29 cellular contexts compared by ENCODE assay signal in genomic region chr11:66861774-66862558, GRCh38.
"Had no signal": no experiment of that assay in that cellular context is flagged by ENCODE, and none has a peak within 500 bp of the region (broad histone marks: within the 10 kb centered on the region; RNA-seq: fewer than 3 reads in every experiment).

No MANE protein-coding gene starts in this region.

- H3K27ac ChIP-seq: adrenal gland, body of pancreas, colonic mucosa, hepatocyte, suprapubic skin, tibial artery, WERI-Rb-1 had no signal

- H3K9me3 Mint-ChIP-seq: activated naive CD4-positive, alpha-beta T cell treated with anti-CD3 and anti-CD28 coated beads for 36 hours; activated naive CD8-positive, alpha-beta T cell treated with anti-CD3 and anti-CD28 coated beads for 36 hours; activated T-helper 1 cell treated with anti-CD3 and anti-CD28 coated beads, Interleukin-12 subunit alpha, Interleukin-12 subunit beta, Interleukin-2, Interleukin-4 antibody, amounts not matched to agents 30 ng/mL and 10 ng/mL and 1 ng/mL, durations not matched to agents 14 hours and 24 hours and 36 hours; memory B cell; naive thymus-derived CD8-positive, alpha-beta T cell; neural crest cell; stimulated activated memory B cell treated with anti-CD40 and anti-IgM and Interleukin-4, amounts not matched to agents 10 μg/mL and 1 μg/mL and 100 μg/mL, for 72 hours had no signal

- H3K4me1 Mint-ChIP-seq: activated naive CD8-positive, alpha-beta T cell treated with anti-CD3 and anti-CD28 coated beads for 36 hours; neural crest cell had no signal

- H3K27me3 Mint-ChIP-seq: activated naive CD8-positive, alpha-beta T cell treated with anti-CD3 and anti-CD28 coated beads for 36 hours; memory B cell; naive thymus-derived CD8-positive, alpha-beta T cell; stimulated activated memory B cell treated with anti-CD40 and anti-IgM and Interleukin-4, amounts not matched to agents 10 μg/mL and 1 μg/mL and 100 μg/mL, for 72 hours; T-helper 17 cell had no signal

- H3K27ac Mint-ChIP-seq: activated naive CD4-positive, alpha-beta T cell treated with anti-CD3 and anti-CD28 coated beads for 36 hours; activated naive CD8-positive, alpha-beta T cell treated with anti-CD3 and anti-CD28 coated beads for 36 hours; activated T-helper 1 cell treated with anti-CD3 and anti-CD28 coated beads, Interleukin-12 subunit alpha, Interleukin-12 subunit beta, Interleukin-2, Interleukin-4 antibody, amounts not matched to agents 30 ng/mL and 10 ng/mL and 1 ng/mL, durations not matched to agents 14 hours and 24 hours and 36 hours; memory B cell; stimulated activated memory B cell treated with anti-CD40 and anti-IgM and Interleukin-4, amounts not matched to agents 10 μg/mL and 1 μg/mL and 100 μg/mL, for 72 hours; T-helper 17 cell had no signal

- H3K36me3 Mint-ChIP-seq: activated naive CD8-positive, alpha-beta T cell treated with anti-CD3 and anti-CD28 coated beads for 36 hours; naive thymus-derived CD8-positive, alpha-beta T cell; stimulated activated memory B cell treated with anti-CD40 and anti-IgM and Interleukin-4, amounts not matched to agents 10 μg/mL and 1 μg/mL and 100 μg/mL, for 72 hours had no signal

- ATAC-seq: activated CD4-positive, CD25-positive, alpha-beta regulatory T cell treated with anti-CD3 and anti-CD28 coated beads, Interleukin-2, amount 50 U/mL, for 24 hours; body of pancreas; left colon; naive thymus-derived CD8-positive, alpha-beta T cell; sciatic nerve; stimulated activated memory B cell treated with anti-CD40 and anti-IgM and Interleukin-4, amounts not matched to agents 10 μg/mL and 1 μg/mL and 100 μg/mL, for 72 hours; T-helper 17 cell had no signal

- H3K9me3 ChIP-seq: adrenal gland, body of pancreas, colonic mucosa, suprapubic skin, tibial artery had no signal

- H3K4me1 ChIP-seq: adrenal gland, body of pancreas had no signal

- H3K4me3 Mint-ChIP-seq: activated naive CD4-positive, alpha-beta T cell treated with anti-CD3 and anti-CD28 coated beads for 36 hours; activated T-helper 1 cell treated with anti-CD3 and anti-CD28 coated beads, Interleukin-12 subunit alpha, Interleukin-12 subunit beta, Interleukin-2, Interleukin-4 antibody, amounts not matched to agents 30 ng/mL and 10 ng/mL and 1 ng/mL, durations not matched to agents 14 hours and 24 hours and 36 hours; memory B cell; naive thymus-derived CD8-positive, alpha-beta T cell; neural crest cell; stimulated activated memory B cell treated with anti-CD40 and anti-IgM and Interleukin-4, amounts not matched to agents 10 μg/mL and 1 μg/mL and 100 μg/mL, for 72 hours; T-helper 17 cell had no signal

- DNase-seq: activated CD4-positive, alpha-beta T cell treated with anti-CD3 and anti-CD28 coated beads for 48 hours; activated CD4-positive, alpha-beta T cell treated with anti-CD3 and anti-CD28 coated beads, Interleukin-2, amount 50 U/mL, for 48 hours; activated CD8-positive, alpha-beta memory T cell treated with anti-CD3 and anti-CD28 coated beads for 24 hours; activated effector memory CD4-positive, alpha-beta T cell treated with anti-CD3 and anti-CD28 coated beads, Interleukin-2, amount 50 U/mL, for 16 hours; activated naive CD4-positive, alpha-beta T cell treated with anti-CD3 and anti-CD28 coated beads for 36 hours; activated naive CD8-positive, alpha-beta T cell treated with anti-CD3 and anti-CD28 coated beads for 36 hours; adrenal gland; aorta; body of pancreas; colonic mucosa; effector memory CD4-positive, alpha-beta T cell; midbrain; naive thymus-derived CD8-positive, alpha-beta T cell; occipital lobe; small intestine; stimulated activated CD4-positive, alpha-beta T cell treated with anti-CD3 and anti-CD28 coated beads, Interleukin-4, amount 100 ng/mL, for 24 hours; T-helper 17 cell; T1000; tibial artery; WERI-Rb-1 had no signal

- H3K36me3 ChIP-seq: adrenal gland, colonic mucosa had no signal

- H3K4me3 ChIP-seq: adrenal gland, body of pancreas, colonic mucosa, hepatocyte, suprapubic skin, tibial artery had no signal
